In genomic region chr2:174602741-174603140, GRCh38 we compare ENCODE assay signal across 10 cellular contexts. TPM values are rescaled to one million over a fixed set of nuclear protein-coding genes. Genes with fewer than 3 reads are reported as not detected.
A peak's percentile ranks its signal among the peaks of the same experiment; 100 is the strongest.
DNase-seq lines count a peak whose midpoint lies in the region; ATAC-seq and TF ChIP-seq lines count a peak whose summit lies in the region.
"Had no signal": no experiment of that assay in that cellular context is flagged by ENCODE, and none has a peak within 500 bp of the region (broad histone marks: within the 10 kb centered on the region; RNA-seq: fewer than 3 reads in every experiment).

No MANE protein-coding gene starts in this region.

- H3K9me3 Mint-ChIP-seq in CD8-positive, alpha-beta memory T cell: no peaks in the 10 kb centered on the region
- peaks cover 3% of the 10 kb centered on the region for H3K9me3 Mint-ChIP-seq in activated naive CD8-positive, alpha-beta T cell treated with anti-CD3 and anti-CD28 coated beads, Interleukin-2, amount 50 U/mL, for 24 hours
- no peaks in the 10 kb centered on the region for H3K9me3 Mint-ChIP-seq in natural killer cell treated with Interleukin-12 subunit alpha and Interleukin-12 subunit beta and Interleukin-15 and Interleukin-18, amount 100 ng/mL, for 72 hours
- H3K9me3 Mint-ChIP-seq in endothelial cell (ENCODE audit: unreplicated experiment): peaks cover 5% of the 10 kb centered on the region

- ATAC-seq in activated naive CD8-positive, alpha-beta T cell treated with anti-CD3 and anti-CD28 coated beads, Interleukin-2, amount 50 U/mL, for 24 hours: no peak
- no peak for ATAC-seq in natural killer cell treated with Interleukin-12 subunit alpha and Interleukin-12 subunit beta and Interleukin-15 and Interleukin-18, amount 100 ng/mL, for 72 hours
- ATAC-seq in activated CD4-positive, CD25-positive, alpha-beta regulatory T cell treated with anti-CD3 and anti-CD28 coated beads, Interleukin-2, amount 50 U/mL, for 24 hours: no peak

- peak overlapping the region in 7 of 8 donors; percentile 23 to 93 (median 82) for H3K27ac Mint-ChIP-seq in CD8-positive, alpha-beta memory T cell
- peak overlapping the region; percentile 73 for H3K27ac Mint-ChIP-seq in activated naive CD8-positive, alpha-beta T cell treated with anti-CD3 and anti-CD28 coated beads, Interleukin-2, amount 50 U/mL, for 24 hours
- peak overlapping the region; percentile 89 to 98 for H3K27ac Mint-ChIP-seq in natural killer cell treated with Interleukin-12 subunit alpha and Interleukin-12 subunit beta and Interleukin-15 and Interleukin-18, amount 100 ng/mL, for 72 hours
- H3K27ac Mint-ChIP-seq in endothelial cell (ENCODE audit: unreplicated experiment): no peak overlapping the region

- peak overlapping the region in 6 of 7 donors; percentile 25 to 47 (median 28) for H3K4me3 Mint-ChIP-seq in CD8-positive, alpha-beta memory T cell
- H3K4me3 Mint-ChIP-seq in activated naive CD8-positive, alpha-beta T cell treated with anti-CD3 and anti-CD28 coated beads, Interleukin-2, amount 50 U/mL, for 24 hours: no peak overlapping the region
- no peak overlapping the region for H3K4me3 Mint-ChIP-seq in natural killer cell treated with Interleukin-12 subunit alpha and Interleukin-12 subunit beta and Interleukin-15 and Interleukin-18, amount 100 ng/mL, for 72 hours
- H3K4me3 Mint-ChIP-seq in endothelial cell (ENCODE audit: unreplicated experiment): no peak overlapping the region

- CTCF ChIA-PET in CD8-positive, alpha-beta memory T cell (lab: Charles Lee): interaction anchor here (0.8 to 12.7 kb wide), 14 partner anchors 8 to 140 kb away, joined by 3 to 167 read pairs (median 4); no protein-coding TSS in a partner anchor

- H3K4me3 ChIP-seq in CD8-positive, alpha-beta memory T cell (ENCODE audit: low read length): peak overlapping the region; percentile 2
- H3K4me3 ChIP-seq: vagina had no signal

- no peaks in the 10 kb centered on the region for H3K9me3 ChIP-seq in CD8-positive, alpha-beta memory T cell (ENCODE audit: low read length)
- no peaks in the 10 kb centered on the region for H3K9me3 ChIP-seq in KOPT-K1 (ENCODE audit: insufficient read depth, low read length, poor library complexity, severe bottlenecking)
- H3K9me3 ChIP-seq: vagina had no signal

- peaks cover 81 to 94% (median 92%) of the 10 kb centered on the region in 3 donors for H3K4me1 Mint-ChIP-seq in CD8-positive, alpha-beta memory T cell
- peaks cover 94% of the 10 kb centered on the region for H3K4me1 Mint-ChIP-seq in activated naive CD8-positive, alpha-beta T cell treated with anti-CD3 and anti-CD28 coated beads, Interleukin-2, amount 50 U/mL, for 24 hours
- H3K4me1 Mint-ChIP-seq in natural killer cell treated with Interleukin-12 subunit alpha and Interleukin-12 subunit beta and Interleukin-15 and Interleukin-18, amount 100 ng/mL, for 72 hours (ENCODE audit: low read depth in 2 of 2): peaks cover 61 to 87% of the 10 kb centered on the region in 2 donors
- H3K4me1 Mint-ChIP-seq in endothelial cell (ENCODE audit: unreplicated experiment): peaks cover 14% of the 10 kb centered on the region

- TF ChIP-seq CTCF in endothelial cell (IDR thresholded peaks at IDR 0.05; ENCODE audit: unreplicated experiment): no peak

- H3K27me3 Mint-ChIP-seq in CD8-positive, alpha-beta memory T cell: no peaks in the 10 kb centered on the region
- no peaks in the 10 kb centered on the region for H3K27me3 Mint-ChIP-seq in activated naive CD8-positive, alpha-beta T cell treated with anti-CD3 and anti-CD28 coated beads, Interleukin-2, amount 50 U/mL, for 24 hours
- H3K27me3 Mint-ChIP-seq in natural killer cell treated with Interleukin-12 subunit alpha and Interleukin-12 subunit beta and Interleukin-15 and Interleukin-18, amount 100 ng/mL, for 72 hours: no peaks in the 10 kb centered on the region
- peaks cover 6% of the 10 kb centered on the region for H3K27me3 Mint-ChIP-seq in endothelial cell (ENCODE audit: unreplicated experiment)

- POLR2A ChIA-PET in CD8-positive, alpha-beta memory T cell (lab: Charles Lee): interaction anchor here (1.2 to 2.0 kb wide), 3 partner anchors 9 to 12 kb away, joined by 4 to 12 read pairs (median 4); no protein-coding TSS in a partner anchor

- H3K27ac ChIP-seq in CD8-positive, alpha-beta memory T cell (ENCODE audit: low read depth, low read length): no peak overlapping the region
- H3K27ac ChIP-seq in KOPT-K1 (ENCODE audit: low read depth, low read length, poor library complexity, severe bottlenecking): peak overlapping the region; percentile 17
- H3K27ac ChIP-seq: vagina had no signal

- no peaks in the 10 kb centered on the region for H3K27me3 ChIP-seq in CD8-positive, alpha-beta memory T cell (ENCODE audit: insufficient read depth, low read length, poor library complexity, severe bottlenecking)
- H3K27me3 ChIP-seq: vagina had no signal

- peaks cover 79% of the 10 kb centered on the region for H3K4me1 ChIP-seq in CD8-positive, alpha-beta memory T cell (ENCODE audit: insufficient read depth, low read length)

- no peaks in the 10 kb centered on the region for H3K36me3 ChIP-seq in CD8-positive, alpha-beta memory T cell (ENCODE audit: insufficient read depth, low read length)
- peaks cover 29% of the 10 kb centered on the region for H3K36me3 ChIP-seq in KOPT-K1 (ENCODE audit: insufficient read depth, low read length)
- H3K36me3 ChIP-seq: vagina had no signal

- peaks cover 0 to 25% (median 6%) of the 10 kb centered on the region in 3 donors for H3K36me3 Mint-ChIP-seq in CD8-positive, alpha-beta memory T cell
- peaks cover 35% of the 10 kb centered on the region for H3K36me3 Mint-ChIP-seq in activated naive CD8-positive, alpha-beta T cell treated with anti-CD3 and anti-CD28 coated beads, Interleukin-2, amount 50 U/mL, for 24 hours (ENCODE audit: low read depth)
- no peaks in the 10 kb centered on the region for H3K36me3 Mint-ChIP-seq in natural killer cell treated with Interleukin-12 subunit alpha and Interleukin-12 subunit beta and Interleukin-15 and Interleukin-18, amount 100 ng/mL, for 72 hours
- peaks cover 23% of the 10 kb centered on the region for H3K36me3 Mint-ChIP-seq in endothelial cell (ENCODE audit: low read depth, unreplicated experiment)

- no peak for DNase-seq in CD8-positive, alpha-beta memory T cell
- no peak for DNase-seq in activated naive CD8-positive, alpha-beta T cell treated with anti-CD3 and anti-CD28 coated beads, Interleukin-2, amount 50 U/mL, for 24 hours
- DNase-seq in natural killer cell treated with Interleukin-12 subunit alpha and Interleukin-12 subunit beta and Interleukin-15 and Interleukin-18, amount 100 ng/mL, for 72 hours (ENCODE audit: low spot score): no peak
- no peak for DNase-seq in iPS-NIHi7 (ENCODE audit: extremely low spot score)
- no peak for DNase-seq in endothelial cell (ENCODE audit: low spot score)
- DNase-seq: kidney had no signal

RNA-seq across cellular contexts. Expression of gene WIPF1, which starts 5.1 kb away (rescaled TPM):
- total RNA-seq in CD8-positive, alpha-beta memory T cell: 100 to 1,000 TPM; 317 to 326 TPM
- 200 TPM for polyA plus RNA-seq in CD8-positive, alpha-beta memory T cell
- total RNA-seq in natural killer cell treated with Interleukin-12 subunit alpha and Interleukin-12 subunit beta and Interleukin-15 and Interleukin-18, amount 100 ng/mL, for 72 hours: 100 to 1,000 TPM; 284 to 319 TPM
- total RNA-seq in endothelial cell (ENCODE audit: unreplicated experiment): 62.8 TPM
- total RNA-seq: G401 had no signal

Comparison
In these comparisons a context has a peak if more than half of its experiments do, and no peak if none do; other contexts are left out.
1. H3K4me3 Mint-ChIP-seq: peak in CD8-positive, alpha-beta memory T cell (6 of 7); none in activated naive CD8-positive, alpha-beta T cell treated with anti-CD3 and anti-CD28 coated beads, Interleukin-2, amount 50 U/mL, for 24 hours (single experiment), natural killer cell treated with Interleukin-12 subunit alpha and Interleukin-12 subunit beta and Interleukin-15 and Interleukin-18, amount 100 ng/mL, for 72 hours (single experiment) and endothelial cell (single experiment).